In the genomic region with DNA sequence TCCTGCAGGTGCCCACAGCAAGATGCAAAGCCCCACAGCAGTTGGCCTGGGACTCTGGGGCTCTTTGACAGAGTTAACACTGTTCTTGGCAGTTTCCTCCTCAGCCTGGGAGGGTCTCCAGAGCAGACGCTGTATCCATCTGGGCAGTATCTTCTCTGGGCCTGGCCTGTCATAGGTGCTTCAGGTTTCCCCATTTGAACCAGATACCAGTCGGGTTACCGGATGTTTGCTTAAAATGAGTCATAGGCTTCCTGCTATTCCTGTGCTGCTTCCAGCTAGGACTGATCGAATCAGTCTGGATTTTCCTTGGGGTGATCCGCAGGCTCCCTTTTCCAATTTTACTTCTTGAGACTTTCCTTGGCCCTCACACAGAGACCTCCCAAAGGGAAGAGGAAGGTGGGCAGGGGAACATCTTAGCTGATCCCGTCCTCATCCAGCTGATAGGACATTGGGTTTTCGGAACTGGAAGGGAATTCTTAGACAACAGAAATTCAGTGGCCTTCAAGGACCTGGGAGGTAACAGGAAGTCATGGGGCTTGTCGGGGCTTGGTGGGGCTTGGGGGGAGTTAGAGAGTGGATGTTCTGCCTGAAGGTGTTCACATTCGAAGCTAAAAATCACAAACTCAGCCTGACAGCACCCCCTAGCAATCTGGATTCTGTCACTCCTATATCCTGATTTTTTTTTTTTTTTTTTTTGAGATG, we compare ENCODE assay signal across 1 cellular context.
TF ChIP-seq lines count a peak whose summit lies in the region.

No MANE protein-coding gene starts in this region.

TF ChIP-seq in HepG2, 621 proteins besides CTCF, POLR2A, EP300 and RAD21 (continued from another document and continues in another):
- TF ChIP-seq, protein P1, sequence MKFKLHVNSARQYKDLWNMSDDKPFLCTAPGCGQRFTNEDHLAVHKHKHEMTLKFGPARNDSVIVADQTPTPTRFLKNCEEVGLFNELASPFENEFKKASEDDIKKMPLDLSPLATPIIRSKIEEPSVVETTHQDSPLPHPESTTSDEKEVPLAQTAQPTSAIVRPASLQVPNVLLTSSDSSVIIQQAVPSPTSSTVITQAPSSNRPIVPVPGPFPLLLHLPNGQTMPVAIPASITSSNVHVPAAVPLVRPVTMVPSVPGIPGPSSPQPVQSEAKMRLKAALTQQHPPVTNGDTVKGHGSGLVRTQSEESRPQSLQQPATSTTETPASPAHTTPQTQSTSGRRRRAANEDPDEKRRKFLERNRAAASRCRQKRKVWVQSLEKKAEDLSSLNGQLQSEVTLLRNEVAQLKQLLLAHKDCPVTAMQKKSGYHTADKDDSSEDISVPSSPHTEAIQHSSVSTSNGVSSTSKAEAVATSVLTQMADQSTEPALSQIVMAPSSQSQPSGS (CRISPR knock-in tag; IDR thresholded peaks at IDR 0.05), result peak; percentile 78
- peak; percentile 2; the same call in 1 of the 2 replicates for TF ChIP-seq ZNF317 (CRISPR knock-in tag; IDR thresholded peaks at IDR 0.05)
- TF ChIP-seq KLF9 (CRISPR knock-in tag; IDR thresholded peaks at IDR 0.05; ENCODE audit: low read depth), result no peak
- no peak for TF ChIP-seq ZNF253 (CRISPR knock-in tag; IDR thresholded peaks at IDR 0.05; ENCODE audit: borderline replicate concordance)
- TF ChIP-seq, protein P2, sequence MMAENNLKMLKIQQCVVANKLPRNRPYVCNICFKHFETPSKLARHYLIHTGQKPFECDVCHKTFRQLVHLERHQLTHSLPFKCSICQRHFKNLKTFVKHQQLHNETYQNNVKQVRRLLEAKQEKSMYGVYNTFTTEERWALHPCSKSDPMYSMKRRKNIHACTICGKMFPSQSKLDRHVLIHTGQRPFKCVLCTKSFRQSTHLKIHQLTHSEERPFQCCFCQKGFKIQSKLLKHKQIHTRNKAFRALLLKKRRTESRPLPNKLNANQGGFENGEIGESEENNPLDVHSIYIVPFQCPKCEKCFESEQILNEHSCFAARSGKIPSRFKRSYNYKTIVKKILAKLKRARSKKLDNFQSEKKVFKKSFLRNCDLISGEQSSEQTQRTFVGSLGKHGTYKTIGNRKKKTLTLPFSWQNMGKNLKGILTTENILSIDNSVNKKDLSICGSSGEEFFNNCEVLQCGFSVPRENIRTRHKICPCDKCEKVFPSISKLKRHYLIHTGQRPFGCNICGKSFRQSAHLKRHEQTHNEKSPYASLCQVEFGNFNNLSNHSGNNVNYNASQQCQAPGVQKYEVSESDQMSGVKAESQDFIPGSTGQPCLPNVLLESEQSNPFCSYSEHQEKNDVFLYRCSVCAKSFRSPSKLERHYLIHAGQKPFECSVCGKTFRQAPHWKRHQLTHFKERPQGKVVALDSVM (CRISPR knock-in tag; IDR thresholded peaks at IDR 0.05), result no peak
- no peak for TF ChIP-seq ZNF670 (CRISPR knock-in tag; IDR thresholded peaks at IDR 0.05; ENCODE audit: borderline replicate concordance)
- TF ChIP-seq, protein P3, sequence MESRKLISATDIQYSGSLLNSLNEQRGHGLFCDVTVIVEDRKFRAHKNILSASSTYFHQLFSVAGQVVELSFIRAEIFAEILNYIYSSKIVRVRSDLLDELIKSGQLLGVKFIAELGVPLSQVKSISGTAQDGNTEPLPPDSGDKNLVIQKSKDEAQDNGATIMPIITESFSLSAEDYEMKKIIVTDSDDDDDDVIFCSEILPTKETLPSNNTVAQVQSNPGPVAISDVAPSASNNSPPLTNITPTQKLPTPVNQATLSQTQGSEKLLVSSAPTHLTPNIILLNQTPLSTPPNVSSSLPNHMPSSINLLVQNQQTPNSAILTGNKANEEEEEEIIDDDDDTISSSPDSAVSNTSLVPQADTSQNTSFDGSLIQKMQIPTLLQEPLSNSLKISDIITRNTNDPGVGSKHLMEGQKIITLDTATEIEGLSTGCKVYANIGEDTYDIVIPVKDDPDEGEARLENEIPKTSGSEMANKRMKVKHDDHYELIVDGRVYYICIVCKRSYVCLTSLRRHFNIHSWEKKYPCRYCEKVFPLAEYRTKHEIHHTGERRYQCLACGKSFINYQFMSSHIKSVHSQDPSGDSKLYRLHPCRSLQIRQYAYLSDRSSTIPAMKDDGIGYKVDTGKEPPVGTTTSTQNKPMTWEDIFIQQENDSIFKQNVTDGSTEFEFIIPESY (CRISPR knock-in tag; IDR thresholded peaks at IDR 0.05), result no peak
- TF ChIP-seq POLR2G (IDR thresholded peaks at IDR 0.05; ENCODE audit: low read depth, low read length), result peak; percentile 83
- no peak for TF ChIP-seq CC2D1A (CRISPR knock-in tag; IDR thresholded peaks at IDR 0.05)
- no peak for TF ChIP-seq TOPORS (CRISPR knock-in tag; IDR thresholded peaks at IDR 0.05)
- TF ChIP-seq ZMYM3 (CRISPR knock-in tag; IDR thresholded peaks at IDR 0.05), result no peak
- no peak for TF ChIP-seq ZNF510 (CRISPR knock-in tag; IDR thresholded peaks at IDR 0.05; ENCODE audit: low read depth)
- TF ChIP-seq, protein P4, sequence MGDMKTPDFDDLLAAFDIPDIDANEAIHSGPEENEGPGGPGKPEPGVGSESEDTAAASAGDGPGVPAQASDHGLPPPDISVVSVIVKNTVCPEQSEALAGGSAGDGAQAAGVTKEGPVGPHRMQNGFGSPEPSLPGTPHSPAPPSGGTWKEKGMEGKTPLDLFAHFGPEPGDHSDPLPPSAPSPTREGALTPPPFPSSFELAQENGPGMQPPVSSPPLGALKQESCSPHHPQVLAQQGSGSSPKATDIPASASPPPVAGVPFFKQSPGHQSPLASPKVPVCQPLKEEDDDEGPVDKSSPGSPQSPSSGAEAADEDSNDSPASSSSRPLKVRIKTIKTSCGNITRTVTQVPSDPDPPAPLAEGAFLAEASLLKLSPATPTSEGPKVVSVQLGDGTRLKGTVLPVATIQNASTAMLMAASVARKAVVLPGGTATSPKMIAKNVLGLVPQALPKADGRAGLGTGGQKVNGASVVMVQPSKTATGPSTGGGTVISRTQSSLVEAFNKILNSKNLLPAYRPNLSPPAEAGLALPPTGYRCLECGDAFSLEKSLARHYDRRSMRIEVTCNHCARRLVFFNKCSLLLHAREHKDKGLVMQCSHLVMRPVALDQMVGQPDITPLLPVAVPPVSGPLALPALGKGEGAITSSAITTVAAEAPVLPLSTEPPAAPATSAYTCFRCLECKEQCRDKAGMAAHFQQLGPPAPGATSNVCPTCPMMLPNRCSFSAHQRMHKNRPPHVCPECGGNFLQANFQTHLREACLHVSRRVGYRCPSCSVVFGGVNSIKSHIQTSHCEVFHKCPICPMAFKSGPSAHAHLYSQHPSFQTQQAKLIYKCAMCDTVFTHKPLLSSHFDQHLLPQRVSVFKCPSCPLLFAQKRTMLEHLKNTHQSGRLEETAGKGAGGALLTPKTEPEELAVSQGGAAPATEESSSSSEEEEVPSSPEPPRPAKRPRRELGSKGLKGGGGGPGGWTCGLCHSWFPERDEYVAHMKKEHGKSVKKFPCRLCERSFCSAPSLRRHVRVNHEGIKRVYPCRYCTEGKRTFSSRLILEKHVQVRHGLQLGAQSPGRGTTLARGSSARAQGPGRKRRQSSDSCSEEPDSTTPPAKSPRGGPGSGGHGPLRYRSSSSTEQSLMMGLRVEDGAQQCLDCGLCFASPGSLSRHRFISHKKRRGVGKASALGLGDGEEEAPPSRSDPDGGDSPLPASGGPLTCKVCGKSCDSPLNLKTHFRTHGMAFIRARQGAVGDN (CRISPR knock-in tag; IDR thresholded peaks at IDR 0.05), result no peak; the same call in 1 of the 2 replicates
- TF ChIP-seq, protein P5, sequence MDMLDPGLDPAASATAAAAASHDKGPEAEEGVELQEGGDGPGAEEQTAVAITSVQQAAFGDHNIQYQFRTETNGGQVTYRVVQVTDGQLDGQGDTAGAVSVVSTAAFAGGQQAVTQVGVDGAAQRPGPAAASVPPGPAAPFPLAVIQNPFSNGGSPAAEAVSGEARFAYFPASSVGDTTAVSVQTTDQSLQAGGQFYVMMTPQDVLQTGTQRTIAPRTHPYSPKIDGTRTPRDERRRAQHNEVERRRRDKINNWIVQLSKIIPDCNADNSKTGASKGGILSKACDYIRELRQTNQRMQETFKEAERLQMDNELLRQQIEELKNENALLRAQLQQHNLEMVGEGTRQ (IDR thresholded peaks at IDR 0.05; ENCODE audit: low read depth, low read length), result no peak
- TF ChIP-seq, protein P5 (CRISPR knock-in tag; IDR thresholded peaks at IDR 0.05; ENCODE audit: borderline replicate concordance), result no peak
- no peak for TF ChIP-seq ZSCAN29 (CRISPR knock-in tag; conservative IDR thresholded peaks at IDR 0.05)
- TF ChIP-seq, protein P6, sequence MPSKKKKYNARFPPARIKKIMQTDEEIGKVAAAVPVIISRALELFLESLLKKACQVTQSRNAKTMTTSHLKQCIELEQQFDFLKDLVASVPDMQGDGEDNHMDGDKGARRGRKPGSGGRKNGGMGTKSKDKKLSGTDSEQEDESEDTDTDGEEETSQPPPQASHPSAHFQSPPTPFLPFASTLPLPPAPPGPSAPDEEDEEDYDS (CRISPR knock-in tag; IDR thresholded peaks at IDR 0.05), result peak; percentile 85
- no peak for TF ChIP-seq MAFF (IDR thresholded peaks at IDR 0.05; ENCODE audit: low read depth, low read length)
- no peak for TF ChIP-seq JDP2 (CRISPR knock-in tag; IDR thresholded peaks at IDR 0.05; ENCODE audit: borderline replicate concordance)
- TF ChIP-seq ZNF292 (CRISPR knock-in tag; IDR thresholded peaks at IDR 0.05; ENCODE audit: borderline replicate concordance, low read depth), result peak; percentile 65; the same call in 1 of the 2 replicates
- no peak for TF ChIP-seq ZNF383 (CRISPR knock-in tag; IDR thresholded peaks at IDR 0.05; ENCODE audit: borderline replicate concordance)
- TF ChIP-seq ZNF496 (CRISPR knock-in tag; IDR thresholded peaks at IDR 0.05; ENCODE audit: insufficient replicate concordance), result no peak
- TF ChIP-seq KDM5B (CRISPR knock-in tag; IDR thresholded peaks at IDR 0.05; ENCODE audit: borderline replicate concordance), result no peak
- TF ChIP-seq, protein P7, sequence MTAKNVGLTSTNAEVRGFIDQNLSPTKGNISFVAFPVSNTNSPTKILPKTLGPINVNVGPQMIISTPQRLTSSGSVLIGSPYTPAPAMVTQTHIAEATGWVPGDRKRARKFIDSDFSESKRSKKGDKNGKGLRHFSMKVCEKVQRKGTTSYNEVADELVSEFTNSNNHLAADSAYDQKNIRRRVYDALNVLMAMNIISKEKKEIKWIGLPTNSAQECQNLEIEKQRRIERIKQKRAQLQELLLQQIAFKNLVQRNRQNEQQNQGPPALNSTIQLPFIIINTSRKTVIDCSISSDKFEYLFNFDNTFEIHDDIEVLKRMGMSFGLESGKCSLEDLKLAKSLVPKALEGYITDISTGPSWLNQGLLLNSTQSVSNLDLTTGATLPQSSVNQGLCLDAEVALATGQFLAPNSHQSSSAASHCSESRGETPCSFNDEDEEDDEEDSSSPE (CRISPR knock-in tag; IDR thresholded peaks at IDR 0.05), result 0 out of 2 replicates have a peak, but pooled peaks have one; percentile 29
- 0 out of 2 replicates have a peak, but pooled peaks have one; percentile 26 for TF ChIP-seq ZNF205 (CRISPR knock-in tag; IDR thresholded peaks at IDR 0.05)
- TF ChIP-seq ZNF737 (CRISPR knock-in tag; IDR thresholded peaks at IDR 0.05; ENCODE audit: borderline replicate concordance), result no peak
- TF ChIP-seq ZNF674 (CRISPR knock-in tag; IDR thresholded peaks at IDR 0.05; ENCODE audit: low read depth), result no peak
- TF ChIP-seq PITX1 (CRISPR knock-in tag; IDR thresholded peaks at IDR 0.05), result 0 out of 2 replicates have a peak, but pooled peaks have one; percentile 15
- TF ChIP-seq, protein P8, sequence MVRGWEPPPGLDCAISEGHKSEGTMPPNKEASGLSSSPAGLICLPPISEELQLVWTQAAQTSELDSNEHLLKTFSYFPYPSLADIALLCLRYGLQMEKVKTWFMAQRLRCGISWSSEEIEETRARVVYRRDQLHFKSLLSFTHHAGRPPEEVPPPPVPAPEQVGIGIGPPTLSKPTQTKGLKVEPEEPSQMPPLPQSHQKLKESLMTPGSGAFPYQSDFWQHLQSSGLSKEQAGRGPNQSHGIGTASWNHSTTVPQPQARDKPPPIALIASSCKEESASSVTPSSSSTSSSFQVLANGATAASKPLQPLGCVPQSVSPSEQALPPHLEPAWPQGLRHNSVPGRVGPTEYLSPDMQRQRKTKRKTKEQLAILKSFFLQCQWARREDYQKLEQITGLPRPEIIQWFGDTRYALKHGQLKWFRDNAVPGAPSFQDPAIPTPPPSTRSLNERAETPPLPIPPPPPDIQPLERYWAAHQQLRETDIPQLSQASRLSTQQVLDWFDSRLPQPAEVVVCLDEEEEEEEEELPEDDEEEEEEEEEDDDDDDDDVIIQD (CRISPR knock-in tag; IDR thresholded peaks at IDR 0.05; ENCODE audit: low read depth), result 0 out of 2 replicates have a peak, but pooled peaks have one; percentile 41
- TF ChIP-seq MED13 (CRISPR knock-in tag; IDR thresholded peaks at IDR 0.05), result no peak
- no peak for TF ChIP-seq ZNF329 (CRISPR knock-in tag; IDR thresholded peaks at IDR 0.05; ENCODE audit: low read depth)
- TF ChIP-seq, protein P9, sequence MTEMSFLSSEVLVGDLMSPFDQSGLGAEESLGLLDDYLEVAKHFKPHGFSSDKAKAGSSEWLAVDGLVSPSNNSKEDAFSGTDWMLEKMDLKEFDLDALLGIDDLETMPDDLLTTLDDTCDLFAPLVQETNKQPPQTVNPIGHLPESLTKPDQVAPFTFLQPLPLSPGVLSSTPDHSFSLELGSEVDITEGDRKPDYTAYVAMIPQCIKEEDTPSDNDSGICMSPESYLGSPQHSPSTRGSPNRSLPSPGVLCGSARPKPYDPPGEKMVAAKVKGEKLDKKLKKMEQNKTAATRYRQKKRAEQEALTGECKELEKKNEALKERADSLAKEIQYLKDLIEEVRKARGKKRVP (CRISPR knock-in tag; IDR thresholded peaks at IDR 0.05), result no peak
- TF ChIP-seq, protein P10, sequence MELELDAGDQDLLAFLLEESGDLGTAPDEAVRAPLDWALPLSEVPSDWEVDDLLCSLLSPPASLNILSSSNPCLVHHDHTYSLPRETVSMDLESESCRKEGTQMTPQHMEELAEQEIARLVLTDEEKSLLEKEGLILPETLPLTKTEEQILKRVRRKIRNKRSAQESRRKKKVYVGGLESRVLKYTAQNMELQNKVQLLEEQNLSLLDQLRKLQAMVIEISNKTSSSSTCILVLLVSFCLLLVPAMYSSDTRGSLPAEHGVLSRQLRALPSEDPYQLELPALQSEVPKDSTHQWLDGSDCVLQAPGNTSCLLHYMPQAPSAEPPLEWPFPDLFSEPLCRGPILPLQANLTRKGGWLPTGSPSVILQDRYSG (CRISPR knock-in tag; IDR thresholded peaks at IDR 0.05), result no peak
- TF ChIP-seq SMAD1 (CRISPR knock-in tag; IDR thresholded peaks at IDR 0.05; ENCODE audit: borderline replicate concordance, low read depth), result no peak
- no peak for TF ChIP-seq ZFP36 (IDR thresholded peaks at IDR 0.05; ENCODE audit: borderline replicate concordance, low read depth, low read length, partially characterized antibody)
- 0 out of 2 replicates have a peak, but pooled peaks have one; percentile 47 for TF ChIP-seq SNAI1 (CRISPR knock-in tag; IDR thresholded peaks at IDR 0.05; ENCODE audit: borderline replicate concordance)
- TF ChIP-seq ZSCAN21 (CRISPR knock-in tag; IDR thresholded peaks at IDR 0.05; ENCODE audit: borderline replicate concordance), result no peak
- no peak for TF ChIP-seq RNF2 (conservative IDR thresholded peaks at IDR 0.05; ENCODE audit: low read depth)
